ENCODE assay signal across 29 cellular contexts in genomic region chr13:65310663-65311328, GRCh38.
"Had no signal": no experiment of that assay in that cellular context is flagged by ENCODE, and none has a peak within 500 bp of the region (broad histone marks: within the 10 kb centered on the region; RNA-seq: fewer than 3 reads in every experiment).

No MANE protein-coding gene starts in this region.

- DNase-seq: activated CD4-positive, alpha-beta memory T cell treated with anti-CD3 and anti-CD28 coated beads for 36 hours; activated CD4-positive, alpha-beta T cell treated with anti-CD3 and anti-CD28 coated beads for 36 hours; activated CD4-positive, alpha-beta T cell treated with anti-CD3 and anti-CD28 coated beads, Interleukin-2, amount 10 ng/mL, durations not matched to agents 24 days and 14 days; activated CD4-positive, CD25-positive, alpha-beta regulatory T cell; activated CD4-positive, CD25-positive, alpha-beta regulatory T cell treated with anti-CD3 and anti-CD28 coated beads, Interleukin-2, amount 50 U/mL, for 72 hours; activated CD8-positive, alpha-beta memory T cell treated with anti-CD3 and anti-CD28 coated beads, Interleukin-2, amount 10 ng/mL, durations not matched to agents 7 days and 5 days; activated CD8-positive, alpha-beta memory T cell treated with anti-CD3 and anti-CD28 coated beads, Interleukin-2, amount 50 U/mL, for 4 hours; activated CD8-positive, alpha-beta T cell treated with anti-CD3 and anti-CD28 coated beads, Interleukin-2, amount 10 ng/mL, durations not matched to agents 7 days and 5 days; activated effector memory CD4-positive, alpha-beta T cell treated with anti-CD3 and anti-CD28 coated beads, Interleukin-2, amount 50 U/mL, for 16 hours; activated naive CD4-positive, alpha-beta T cell treated with anti-CD3 and anti-CD28 coated beads for 36 hours; activated naive CD8-positive, alpha-beta T cell treated with anti-CD3 and anti-CD28 coated beads for 36 hours; activated naive CD8-positive, alpha-beta T cell treated with anti-CD3 and anti-CD28 coated beads, Interleukin-2, amount 50 U/mL, for 24 hours; activated T-cell treated with anti-CD3 and anti-CD28 coated beads, Interleukin-2, amount 50 U/mL, for 1 hour; activated T-cell treated with anti-CD3 and anti-CD28 coated beads, Interleukin-2, amount 50 U/mL, for 48 hours; adrenal gland; central memory CD4-positive, alpha-beta T cell; cerebellar nuclear complex; colonic mucosa; effector CD8-positive, alpha-beta T cell; esophagus squamous epithelium; foreskin fibroblast; T-helper 2 cell had no signal

- H3K27ac ChIP-seq: adrenal gland, ascending aorta, breast epithelium, cardiac muscle cell, colonic mucosa, epithelial cell of prostate, esophagus squamous epithelium had no signal

- H3K9me3 ChIP-seq: adrenal gland, ascending aorta, breast epithelium, colonic mucosa had no signal

- FAIRE-seq: endometrium, endothelial cell of umbilical vein, frontal cortex had no signal

- H3K4me3 ChIP-seq: adrenal gland, ascending aorta, breast epithelium, cardiac muscle cell, colonic mucosa, esophagus squamous epithelium had no signal

- H3K27me3 ChIP-seq: adrenal gland, ascending aorta, breast epithelium, cardiac muscle cell, colonic mucosa, esophagus squamous epithelium had no signal

- H3K36me3 ChIP-seq: adrenal gland, ascending aorta, breast epithelium, cardiac muscle cell, colonic mucosa, esophagus squamous epithelium had no signal

- H3K4me1 ChIP-seq: adrenal gland, ascending aorta, breast epithelium, colonic mucosa, esophagus squamous epithelium had no signal
